In the genomic region with DNA sequence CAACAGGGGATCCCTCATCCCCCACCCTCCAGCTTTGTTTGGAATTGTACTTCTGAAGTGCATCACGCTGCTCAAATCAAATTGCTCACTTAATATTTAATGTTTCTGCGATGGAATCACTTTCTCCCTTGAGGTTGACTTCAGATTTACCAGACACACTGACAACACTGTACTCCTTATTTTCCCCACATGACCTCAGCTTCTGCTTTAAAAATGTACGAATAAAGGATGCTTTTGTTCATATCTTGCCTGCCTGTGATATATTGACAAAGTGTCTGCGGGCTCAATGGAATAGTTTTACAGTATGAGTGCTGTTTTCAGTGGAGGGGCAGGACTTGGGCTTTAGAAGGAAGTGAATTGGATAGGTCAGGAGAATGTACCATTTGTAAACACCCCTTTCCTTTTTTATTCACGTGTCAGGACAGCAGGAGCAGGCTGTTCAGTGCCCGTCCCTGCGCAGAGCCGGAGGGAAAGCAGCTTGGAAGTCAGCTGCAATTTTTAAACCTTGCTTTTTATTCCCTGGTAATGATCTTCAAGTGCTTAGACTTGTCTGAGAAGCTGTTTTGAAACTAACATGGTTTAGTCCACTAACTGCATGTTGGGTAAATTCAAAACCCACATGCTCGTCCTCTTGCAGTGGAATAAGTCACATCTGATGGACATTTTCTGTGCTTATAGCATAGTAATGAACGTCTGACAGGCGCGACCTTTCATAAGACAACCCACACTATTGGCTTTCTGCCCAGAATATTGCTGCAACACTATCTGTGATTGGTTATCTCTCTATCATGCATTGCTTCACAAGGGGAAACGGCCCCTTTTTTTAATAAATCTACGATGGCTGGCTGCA, we compare ENCODE assay signal across 8 cellular contexts. TPM values are rescaled to one million over a fixed set of nuclear protein-coding genes. Genes with fewer than 3 reads are reported as not detected.
A peak's percentile ranks its signal among the peaks of the same experiment; 100 is the strongest.
DNase-seq lines count a peak whose midpoint lies in the region; ATAC-seq, FAIRE-seq and TF ChIP-seq lines count a peak whose summit lies in the region.

No MANE protein-coding gene starts in this region.

- H3K27me3 ChIP-seq in fibroblast of lung (ENCODE audit: control insufficient read depth, insufficient read depth, low read length) = no peaks in the 10 kb centered on the region

- FAIRE-seq in urothelium cell line (lab: Jason Lieb, UNC) = no peak

- TF ChIP-seq CTCF in C4-2B (conservative IDR thresholded peaks at IDR 0.05) (no peak), fibroblast of lung (conservative IDR thresholded peaks at IDR 0.05 in 1 of 2, IDR thresholded peaks at IDR 0.05 in 1 of 2; ENCODE audit: low read depth in 1 of 2, low read length in 2 of 2) (no peak), nephron (IDR thresholded peaks at IDR 0.05; ENCODE audit: unreplicated experiment in 3 of 3) (no peak)

- no peaks in the 10 kb centered on the region for H3K9me3 ChIP-seq in fibroblast of lung (ENCODE audit: control insufficient read depth, insufficient read depth, low read depth, low read length)

- H3K79me2 ChIP-seq in fibroblast of lung (ENCODE audit: control insufficient read depth, insufficient read depth, low read length) = peaks cover 88% of the 10 kb centered on the region

- H2AFZ ChIP-seq in fibroblast of lung (ENCODE audit: low read length) = no peak overlapping the region

- H3K4me2 ChIP-seq in fibroblast of lung (ENCODE audit: extremely low read depth, insufficient read depth, low read length) = peak overlapping the region; percentile 86

- no peaks in the 10 kb centered on the region for H3K27me3 Mint-ChIP-seq in nephron (ENCODE audit: low read depth)

- H3K36me3 Mint-ChIP-seq in nephron (ENCODE audit: low read depth) = peaks cover 15% of the 10 kb centered on the region

- H3K9ac ChIP-seq in fibroblast of lung (ENCODE audit: insufficient read depth, low read length) = peak overlapping the region; percentile 24

- peak overlapping the region; percentile 99 to 100 (median 100) for H3K27ac Mint-ChIP-seq in nephron

- peak overlapping the region; percentile 74 to 85 (median 84) for H3K4me3 Mint-ChIP-seq in nephron

- H3K4me3 ChIP-seq in fibroblast of lung (replicated peaks in 1 of 4; ENCODE audit: control extremely low read depth in 1 of 4, insufficient read depth in 1 of 4, low read depth in 3 of 4, low read length in 4 of 4) = peak overlapping the region; percentile 5 to 55 (median 30)

- H3K9me3 Mint-ChIP-seq in nephron = no peaks in the 10 kb centered on the region

- DNase-seq in NCI-H82 (lab: John Stamatoyannopoulos, UW) = peak; percentile 95
- peak; percentile 30 for DNase-seq in activated T-cell treated with anti-CD3 and anti-CD28 coated beads for 48 hours (ENCODE audit: low read depth)
- DNase-seq in fibroblast of lung (ENCODE audit: low read depth in 2 of 2) = peak; percentile 95 to 100
- DNase-seq in urothelium cell line (ENCODE audit: low spot score) = peak; percentile 10

- peaks cover 27% of the 10 kb centered on the region for H3K4me1 ChIP-seq in fibroblast of lung (ENCODE audit: control insufficient read depth, extremely low read depth, insufficient read depth, low read length)

- H3K27ac ChIP-seq in C4-2B (peak overlapping the region; percentile 80; the same call in 1 of the 2 replicates), fibroblast of lung (ENCODE audit: insufficient read depth, low read length) (peak overlapping the region; percentile 83)

- ATAC-seq in GM19035 (IDR thresholded peaks at IDR 0.05; ENCODE audit: unreplicated experiment) (peak; percentile 54), HG03439 (IDR thresholded peaks at IDR 0.05; ENCODE audit: unreplicated experiment) (peak; percentile 65)

- no peaks in the 10 kb centered on the region for H3K36me3 ChIP-seq in fibroblast of lung (ENCODE audit: control insufficient read depth, insufficient read depth, low read length)

- peaks cover 67% of the 10 kb centered on the region for H3K4me1 Mint-ChIP-seq in nephron

- no peaks in the 10 kb centered on the region for H4K20me1 ChIP-seq in fibroblast of lung (ENCODE audit: control insufficient read depth, extremely low read depth, insufficient read depth, low read length)

RNA-seq across cellular contexts. Expression of gene MBNL1, which starts 29.9 kb away (rescaled TPM):
- total RNA-seq in fibroblast of lung = 196 and 213 TPM in 2 replicates
- polyA plus RNA-seq in fibroblast of lung = 145 and 150 TPM in 2 replicates
- 83.0 and 112 TPM in 2 replicates for polyA plus RNA-seq in fibroblast of lung (2012)
- polyA minus RNA-seq in fibroblast of lung (ENCODE audit: low replicate concordance) = 204 and 278 TPM in 2 replicates

Comparison
In these comparisons a context has a peak if more than half of its experiments do, and no peak if none do; other contexts are left out.
1. Peak in every context shown above with its lines: DNase-seq, ATAC-seq, H3K4me3 ChIP-seq and H3K27ac ChIP-seq.
2. DNase-seq: peak in every context shown above with its lines; median percentile 98 in fibroblast of lung; 95 in NCI-H82; 30 in activated T-cell treated with anti-CD3 and anti-CD28 coated beads for 48 hours; 10 in urothelium cell line.